Comparison of ENCODE assay signal across 12 cellular contexts in the genomic region with DNA sequence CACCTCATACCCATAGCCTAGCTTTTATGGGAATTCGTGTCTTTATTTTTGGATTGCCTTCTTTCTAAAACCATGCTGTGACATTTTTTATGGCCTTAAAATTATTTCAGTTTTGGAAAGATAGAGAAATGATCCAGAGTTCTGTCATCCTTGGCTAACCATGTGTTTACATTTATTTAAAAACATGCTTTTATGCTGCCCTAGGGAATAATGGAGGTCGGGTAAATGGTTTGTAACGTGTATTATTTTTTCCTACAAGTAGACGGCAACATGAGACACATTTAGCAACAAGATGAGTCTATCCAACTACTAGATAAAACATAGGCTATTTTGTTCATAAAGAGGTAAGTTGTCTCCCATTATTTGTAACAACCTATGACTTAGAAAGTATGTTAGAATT. TPM values are rescaled to one million over a fixed set of nuclear protein-coding genes. Genes with fewer than 3 reads are reported as not detected.
DNase-seq lines count a peak whose midpoint lies in the region; ATAC-seq and TF ChIP-seq lines count a peak whose summit lies in the region.
"Had no signal": no experiment of that assay in that cellular context is flagged by ENCODE, and none has a peak within 500 bp of the region (broad histone marks: within the 10 kb centered on the region; RNA-seq: fewer than 3 reads in every experiment).

No MANE protein-coding gene starts in this region.

- peak overlapping the region; percentile 70; the same call in 1 of the 2 replicates for H3K27ac ChIP-seq in VCaP
- H3K27ac ChIP-seq: heart left ventricle, SK-N-MC had no signal

- no peak for DNase-seq in activated naive CD4-positive, alpha-beta T cell treated with Interleukin-2 at 50 U/mL for 16 hours
- DNase-seq in fibroblast of villous mesenchyme (ENCODE audit: low read depth) (peak; percentile 36), NCI-H82 (lab: John Stamatoyannopoulos, UW) (no peak), NCI-H2227 treated with DMSO at 0.1 percent for 48 hours (lab: John Stamatoyannopoulos, UW) (no peak)

- peaks cover 59% of the 10 kb centered on the region for H3K4me1 Mint-ChIP-seq in activated naive CD4-positive, alpha-beta T cell treated with anti-CD3 and anti-CD28 coated beads, Interleukin-2, amount 50 U/mL, for 24 hours

- TF ChIP-seq CTCF in VCaP (conservative IDR thresholded peaks at IDR 0.05), result no peak
- no peak for TF ChIP-seq CTCF in fibroblast of villous mesenchyme (IDR thresholded peaks at IDR 0.05; ENCODE audit: insufficient read depth, low read depth, low read length)

- peak overlapping the region; percentile 90 for H3K27ac Mint-ChIP-seq in activated naive CD4-positive, alpha-beta T cell treated with anti-CD3 and anti-CD28 coated beads, Interleukin-2, amount 50 U/mL, for 24 hours
- H3K27ac Mint-ChIP-seq: H9 had no signal

- no peak for ATAC-seq in GM21360 (IDR thresholded peaks at IDR 0.05; ENCODE audit: unreplicated experiment)
- no peak for ATAC-seq in HG03196 (IDR thresholded peaks at IDR 0.05; ENCODE audit: unreplicated experiment)

- peak overlapping the region; percentile 68 for H3K4me3 Mint-ChIP-seq in activated naive CD4-positive, alpha-beta T cell treated with anti-CD3 and anti-CD28 coated beads, Interleukin-2, amount 50 U/mL, for 24 hours
- H3K4me3 Mint-ChIP-seq: H9 had no signal

- H3K4me3 ChIP-seq in fibroblast of villous mesenchyme (ENCODE audit: low read depth, low read length), result no peak overlapping the region
- H3K4me3 ChIP-seq: heart left ventricle, SK-N-MC had no signal

- peaks cover 11% of the 10 kb centered on the region for H3K36me3 Mint-ChIP-seq in activated naive CD4-positive, alpha-beta T cell treated with anti-CD3 and anti-CD28 coated beads, Interleukin-2, amount 50 U/mL, for 24 hours

- peaks cover 4% of the 10 kb centered on the region for H3K9me3 Mint-ChIP-seq in activated naive CD4-positive, alpha-beta T cell treated with anti-CD3 and anti-CD28 coated beads, Interleukin-2, amount 50 U/mL, for 24 hours
- H3K9me3 Mint-ChIP-seq: H9 had no signal

- no peaks in the 10 kb centered on the region for H3K27me3 Mint-ChIP-seq in activated naive CD4-positive, alpha-beta T cell treated with anti-CD3 and anti-CD28 coated beads, Interleukin-2, amount 50 U/mL, for 24 hours

RNA-seq across cellular contexts. Expression of gene ERMN, which starts 2.5 kb away (rescaled TPM):
- total RNA-seq in fibroblast of villous mesenchyme, result not detected in 2 replicates
- total RNA-seq: urinary bladder had no signal
